8 cellular contexts compared by ENCODE assay signal in genomic region chr6:11277275-11278206, GRCh38. TPM values are rescaled to one million over a fixed set of nuclear protein-coding genes. Genes with fewer than 3 reads are reported as not detected.
DNase-seq lines count a peak whose midpoint lies in the region; ATAC-seq and TF ChIP-seq lines count a peak whose summit lies in the region.

No MANE protein-coding gene starts in this region.

- H3K4me1 ChIP-seq in heart left ventricle = peaks cover 0 to 37% (median 1%) of the 10 kb centered on the region in 12 donors

- no peaks in the 10 kb centered on the region for H3K9me3 Mint-ChIP-seq in HFFc6

- in situ Hi-C loops in SK-MEL-5 (cut with HindIII; ENCODE audit: low pct_unique_long_range_greater_than_20kb, low sequenced_read_pairs) = no loop called here

- WGBS in heart left ventricle, 4 donors = 72 to 80% (median 73%) methylated on average over 14 of the region's 14 CpGs

- H3K27ac Mint-ChIP-seq in HFFc6 = peak overlapping the region; percentile 66

- TF ChIP-seq CTCF in heart left ventricle (IDR thresholded peaks at IDR 0.05) = no peak
- no peak for TF ChIP-seq CTCF in HFFc6 (IDR thresholded peaks at IDR 0.05)
- no peak for TF ChIP-seq CTCF in foreskin fibroblast (IDR thresholded peaks at IDR 0.05; ENCODE audit: low read depth, low read length)

- H3K4me3 Mint-ChIP-seq in HFFc6 = peak overlapping the region; percentile 47

- ATAC-seq in heart left ventricle (peak in 3 of 4 donors; percentile 23 to 79 (median 35)), GM21526 (IDR thresholded peaks at IDR 0.05; ENCODE audit: low FRiP score, unreplicated experiment) (no peak)

- peaks cover 34% of the 10 kb centered on the region for H3K4me1 Mint-ChIP-seq in HFFc6 (ENCODE audit: low read depth)

- no peaks in the 10 kb centered on the region for H3K27me3 ChIP-seq in heart left ventricle

- no peaks in the 10 kb centered on the region for H3K9me3 ChIP-seq in heart left ventricle

- H3K36me3 Mint-ChIP-seq in HFFc6 (ENCODE audit: low read depth) = no peaks in the 10 kb centered on the region

- no peaks in the 10 kb centered on the region for H3K27me3 Mint-ChIP-seq in HFFc6 (ENCODE audit: insufficient read depth)

- intact Hi-C loops in heart left ventricle (cut with DNase I) (no loop called here), cardiac septum (cut with DNase I) (no loop called here)

- peak in 1 of 5 donors; percentile 48 for DNase-seq in heart left ventricle
- no peak for DNase-seq in cardiac septum (ENCODE audit: low spot score)
- DNase-seq in HFFc6 = peak; percentile 69
- peak; percentile 94 for DNase-seq in SK-MEL-5 (ENCODE audit: low read depth, low spot score)
- peak; percentile 57 to 66 for DNase-seq in foreskin fibroblast
- peak; percentile 43 for DNase-seq in stimulated activated CD4-positive, alpha-beta T cell treated with anti-CD3 and anti-CD28 coated beads, Interleukin-15, amount 100 ng/mL, for 24 hours
- DNase-seq in central memory CD4-positive, alpha-beta T cell = no peak

- TF ChIP-seq POLR2A in heart left ventricle (IDR thresholded peaks at IDR 0.05) = no peak

- no peak overlapping the region for H3K4me3 ChIP-seq in heart left ventricle
- no peak overlapping the region for H3K4me3 ChIP-seq in foreskin fibroblast (ENCODE audit: low read depth in 1 of 2, low read length in 2 of 2)

- H3K27ac ChIP-seq in heart left ventricle = peak overlapping the region in 4 of 12 donors; percentile 50 to 60 (median 58)

- H3K36me3 ChIP-seq in heart left ventricle = no peaks in the 10 kb centered on the region

RNA-seq across cellular contexts. Expression of gene NEDD9, which starts 45.1 kb away (rescaled TPM):
- 10 to 100 TPM; 10.2 to 55.7 (median 20.9) TPM for total RNA-seq in heart left ventricle
- 10 to 100 TPM; 13.4 to 21.2 TPM for polyA plus RNA-seq in heart left ventricle
- total RNA-seq in cardiac septum = 14.1 TPM
- 10 to 100 TPM; 10.3 to 19.9 (median 12.6) TPM for total RNA-seq in HFFc6 (2021; fragmentation: NEBNext Ultra II Directional; extraction: Animal tissue kit (Norgen Biotek cat#: 25700))
- 134 and 140 TPM in 2 replicates for total RNA-seq in SK-MEL-5 (2014; rRNA removed; shearing (Covaris generic))
- polyA plus RNA-seq in SK-MEL-5 (2015; cell fraction: cytosol; rRNA removed) = 90.5 and 117 TPM in 2 replicates
- polyA plus RNA-seq in SK-MEL-5 (2015; cell fraction: nucleus; rRNA removed) = 68.0 and 87.9 TPM in 2 replicates

Comparison
In these comparisons a context has a peak if more than half of its experiments do, and no peak if none do; other contexts are left out.
1. DNase-seq: peak in HFFc6 (single experiment), SK-MEL-5 (single experiment), foreskin fibroblast (2 of 2) and stimulated activated CD4-positive, alpha-beta T cell treated with anti-CD3 and anti-CD28 coated beads, Interleukin-15, amount 100 ng/mL, for 24 hours (single experiment); none in cardiac septum (single experiment) and central memory CD4-positive, alpha-beta T cell (single experiment).